18 cellular contexts compared by ENCODE assay signal in the genomic region with DNA sequence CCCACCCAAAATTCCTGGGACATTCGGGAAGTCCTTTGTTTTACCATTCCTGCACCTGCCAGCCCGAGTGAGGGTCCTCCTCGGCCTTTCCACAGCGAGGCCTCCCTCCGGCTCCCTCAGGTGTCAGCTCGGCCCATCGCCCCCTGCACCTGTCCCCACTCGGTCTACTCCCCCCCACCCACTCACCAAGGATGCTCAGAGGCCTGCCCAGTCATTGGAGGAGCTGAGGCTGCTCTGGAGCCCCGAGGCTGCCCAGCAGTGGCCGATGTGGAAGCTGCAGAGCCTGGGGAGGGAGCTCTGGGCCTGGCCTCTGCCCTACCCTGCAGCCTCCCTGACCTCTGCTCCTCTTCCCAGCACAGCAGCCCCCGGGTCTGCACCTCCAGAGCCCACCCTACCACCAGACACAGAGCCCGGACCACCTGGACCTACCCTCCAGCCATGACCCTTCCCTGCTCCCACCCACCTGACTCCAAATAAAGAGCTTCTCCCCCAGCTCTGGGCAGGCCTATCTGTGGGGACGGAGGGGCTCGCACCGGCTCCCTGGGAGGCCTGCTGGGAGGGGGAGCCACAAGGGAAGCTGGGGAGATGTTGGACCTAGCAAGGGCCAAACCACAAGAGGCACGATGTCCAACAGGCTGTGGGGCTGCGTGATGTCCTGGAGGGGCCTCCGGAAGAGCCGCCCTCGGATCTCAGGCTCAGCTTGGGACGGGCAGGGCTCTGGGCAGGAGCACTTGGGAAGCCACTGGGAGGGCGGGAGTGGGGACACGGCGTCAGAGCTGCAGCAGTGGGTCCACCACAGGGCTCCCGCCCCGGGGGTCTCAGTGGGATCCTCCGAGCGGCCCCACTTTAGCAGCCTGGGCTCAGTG. TPM values are rescaled to one million over a fixed set of nuclear protein-coding genes. Genes with fewer than 3 reads are reported as not detected.
"Had no signal": no experiment of that assay in that cellular context is flagged by ENCODE, and none has a peak within 500 bp of the region (broad histone marks: within the 10 kb centered on the region; RNA-seq: fewer than 3 reads in every experiment).

No MANE protein-coding gene starts in this region.

RNA-seq across cellular contexts. Expression of a gene that starts 3.8 kb away (rescaled TPM):
- total RNA-seq: activated B cell treated with CpG ODN at 0.5 μM for 24 hours; activated CD4-positive, alpha-beta memory T cell treated with anti-CD3 and anti-CD28 coated beads for 36 hours; activated CD4-positive, alpha-beta T cell treated with anti-CD3 and anti-CD28 coated beads, Interleukin-2, amount 10 ng/mL, durations not matched to agents 24 days and 14 days; activated CD8-positive, alpha-beta memory T cell treated with anti-CD3 and anti-CD28 coated beads for 36 hours; activated CD8-positive, alpha-beta T cell treated with anti-CD3 and anti-CD28 coated beads for 36 hours; activated naive CD4-positive, alpha-beta T cell treated with anti-CD3 and anti-CD28 coated beads for 36 hours; activated naive CD4-positive, alpha-beta T cell treated with anti-CD3 and anti-CD28 coated beads, Interleukin-2, amount 50 U/mL, for 72 hours; activated naive CD8-positive, alpha-beta T cell treated with anti-CD3 and anti-CD28 coated beads for 36 hours; activated T-cell treated with anti-CD3 and anti-CD28 coated beads, Interleukin-2, amount 50 U/mL, for 4 hours; activated T-cell treated with anti-CD3 and anti-CD28 coated beads, Interleukin-2, amount 50 U/mL, for 72 hours; activated T-helper 1 cell treated with anti-CD3 and anti-CD28 coated beads, Interleukin-12 subunit alpha, Interleukin-12 subunit beta, Interleukin-2, Interleukin-4 antibody, amounts not matched to agents 30 ng/mL and 10 ng/mL and 1 ng/mL, durations not matched to agents 14 hours and 24 hours and 36 hours; activated T-helper 17 cell treated with anti-CD3 and anti-CD28 coated beads, Interleukin-2, amount 50 U/mL, for 72 hours; adrenal gland; aorta; astrocyte; body of pancreas; breast epithelium; cardiac septum had no signal

RNA-seq across cellular contexts. Expression of a gene that starts 11.8 kb away (rescaled TPM):
- total RNA-seq: activated B cell treated with CpG ODN at 0.5 μM for 24 hours; activated CD4-positive, alpha-beta memory T cell treated with anti-CD3 and anti-CD28 coated beads for 36 hours; activated CD4-positive, alpha-beta T cell treated with anti-CD3 and anti-CD28 coated beads, Interleukin-2, amount 10 ng/mL, durations not matched to agents 24 days and 14 days; activated CD8-positive, alpha-beta memory T cell treated with anti-CD3 and anti-CD28 coated beads for 36 hours; activated CD8-positive, alpha-beta T cell treated with anti-CD3 and anti-CD28 coated beads for 36 hours; activated naive CD4-positive, alpha-beta T cell treated with anti-CD3 and anti-CD28 coated beads for 36 hours; activated naive CD4-positive, alpha-beta T cell treated with anti-CD3 and anti-CD28 coated beads, Interleukin-2, amount 50 U/mL, for 72 hours; activated naive CD8-positive, alpha-beta T cell treated with anti-CD3 and anti-CD28 coated beads for 36 hours; activated T-cell treated with anti-CD3 and anti-CD28 coated beads, Interleukin-2, amount 50 U/mL, for 4 hours; activated T-cell treated with anti-CD3 and anti-CD28 coated beads, Interleukin-2, amount 50 U/mL, for 72 hours; activated T-helper 1 cell treated with anti-CD3 and anti-CD28 coated beads, Interleukin-12 subunit alpha, Interleukin-12 subunit beta, Interleukin-2, Interleukin-4 antibody, amounts not matched to agents 30 ng/mL and 10 ng/mL and 1 ng/mL, durations not matched to agents 14 hours and 24 hours and 36 hours; activated T-helper 17 cell treated with anti-CD3 and anti-CD28 coated beads, Interleukin-2, amount 50 U/mL, for 72 hours; adrenal gland; aorta; body of pancreas; breast epithelium; cardiac septum had no signal

RNA-seq across cellular contexts. Expression of a gene that starts 28.5 kb away (rescaled TPM):
- total RNA-seq: activated B cell treated with CpG ODN at 0.5 μM for 24 hours; activated CD4-positive, alpha-beta memory T cell treated with anti-CD3 and anti-CD28 coated beads for 36 hours; activated CD4-positive, alpha-beta T cell treated with anti-CD3 and anti-CD28 coated beads, Interleukin-2, amount 10 ng/mL, durations not matched to agents 24 days and 14 days; activated CD8-positive, alpha-beta memory T cell treated with anti-CD3 and anti-CD28 coated beads for 36 hours; activated CD8-positive, alpha-beta T cell treated with anti-CD3 and anti-CD28 coated beads for 36 hours; activated naive CD4-positive, alpha-beta T cell treated with anti-CD3 and anti-CD28 coated beads, Interleukin-2, amount 50 U/mL, for 72 hours; activated naive CD8-positive, alpha-beta T cell treated with anti-CD3 and anti-CD28 coated beads for 36 hours; activated T-cell treated with anti-CD3 and anti-CD28 coated beads, Interleukin-2, amount 50 U/mL, for 4 hours; activated T-cell treated with anti-CD3 and anti-CD28 coated beads, Interleukin-2, amount 50 U/mL, for 72 hours; activated T-helper 1 cell treated with anti-CD3 and anti-CD28 coated beads, Interleukin-12 subunit alpha, Interleukin-12 subunit beta, Interleukin-2, Interleukin-4 antibody, amounts not matched to agents 30 ng/mL and 10 ng/mL and 1 ng/mL, durations not matched to agents 14 hours and 24 hours and 36 hours; activated T-helper 17 cell treated with anti-CD3 and anti-CD28 coated beads, Interleukin-2, amount 50 U/mL, for 72 hours; adrenal gland; astrocyte; body of pancreas; breast epithelium; cardiac septum had no signal
